8 cellular contexts compared by ENCODE assay signal in genomic region chr16:72066747-72067146, GRCh38. TPM values are rescaled to one million over a fixed set of nuclear protein-coding genes. Genes with fewer than 3 reads are reported as not detected.
DNase-seq lines count a peak whose midpoint lies in the region; ATAC-seq and TF ChIP-seq lines count a peak whose summit lies in the region.

No MANE protein-coding gene starts in this region.

- H3K27ac Mint-ChIP-seq in osteocyte (ENCODE audit: unreplicated experiment): no peak overlapping the region

- intact Hi-C loops in posterior cingulate gyrus (cut with DNase I): loop anchor here (1.0 kb wide), 1 partner anchor 33 kb away; no protein-coding TSS in a partner anchor

- H3K9me3 Mint-ChIP-seq in osteocyte (ENCODE audit: unreplicated experiment): no peaks in the 10 kb centered on the region

- no peaks in the 10 kb centered on the region for H3K4me1 Mint-ChIP-seq in osteocyte (ENCODE audit: unreplicated experiment)

- H3K4me3 Mint-ChIP-seq in osteocyte (ENCODE audit: unreplicated experiment): no peak overlapping the region

- no peak overlapping the region for H3K4me3 ChIP-seq in fibroblast of the aortic adventitia (ENCODE audit: low read depth, low read length)

- peak; percentile 59 for ATAC-seq in HG03521 (IDR thresholded peaks at IDR 0.05; ENCODE audit: unreplicated experiment)

- TF ChIP-seq CTCF in fibroblast of the aortic adventitia (IDR thresholded peaks at IDR 0.05; ENCODE audit: insufficient read depth, low read length) (peak; percentile 90), osteocyte (IDR thresholded peaks at IDR 0.05) (peak; percentile 64)

- DNase-seq in NCI-H2081 (lab: John Stamatoyannopoulos, UW) (peak; percentile 2 to 17), NCI-H2081 treated with DMSO at 0.1 percent for 48 hours (lab: John Stamatoyannopoulos, UW) (no peak), SKM-1 (lab: John Stamatoyannopoulos, UW; ENCODE audit: unreplicated experiment) (peak; percentile 54), fibroblast of the aortic adventitia (ENCODE audit: low read depth) (peak; percentile 83), osteocyte (ENCODE audit: extremely low spot score, unreplicated experiment) (no peak), posterior cingulate gyrus (no peak)
- DNase-seq in activated CD4-positive, alpha-beta T cell treated with anti-CD3 and anti-CD28 coated beads, Interleukin-2, amount 50 U/mL, for 4 hours: no peak

- H3K27me3 Mint-ChIP-seq in osteocyte (ENCODE audit: unreplicated experiment): no peaks in the 10 kb centered on the region

- no peaks in the 10 kb centered on the region for H3K36me3 Mint-ChIP-seq in osteocyte (ENCODE audit: unreplicated experiment)

RNA-seq across cellular contexts. Expression of gene HPR, which starts 3.7 kb away (rescaled TPM):
- total RNA-seq in fibroblast of the aortic adventitia (ENCODE audit: low replicate concordance) (not detected in 2 replicates), osteocyte (not detected in 2 replicates)

RNA-seq across cellular contexts. Expression of gene HP, which starts 12.4 kb away (rescaled TPM):
- total RNA-seq in fibroblast of the aortic adventitia (ENCODE audit: low replicate concordance) (0.27 TPM in 1 of 2 replicates, not detected in the other), osteocyte (not detected in 2 replicates)

RNA-seq across cellular contexts. Expression of gene TXNL4B, which starts 26.7 kb away (rescaled TPM):
- total RNA-seq in fibroblast of the aortic adventitia (ENCODE audit: low replicate concordance): 8.1 and 24.8 TPM in 2 replicates
- total RNA-seq in osteocyte: 10.0 and 11.5 TPM in 2 replicates

RNA-seq across cellular contexts. Expression of gene DHX38, which starts 26.9 kb away (rescaled TPM):
- total RNA-seq in fibroblast of the aortic adventitia (ENCODE audit: low replicate concordance) (39.1 and 158 TPM in 2 replicates), osteocyte (57.0 and 59.3 TPM in 2 replicates)

RNA-seq across cellular contexts. Expression of gene DHODH, which starts 58.2 kb away (rescaled TPM):
- 1.8 and 3.3 TPM in 2 replicates for total RNA-seq in fibroblast of the aortic adventitia (ENCODE audit: low replicate concordance)
- 6.2 and 7.4 TPM in 2 replicates for total RNA-seq in osteocyte

Comparison
In these comparisons a context has a peak if more than half of its experiments do, and no peak if none do; other contexts are left out.
1. DNase-seq: peak in NCI-H2081 (2 of 2), SKM-1 (single experiment) and fibroblast of the aortic adventitia (single experiment); none in NCI-H2081 treated with DMSO at 0.1 percent for 48 hours (single experiment), osteocyte (single experiment), activated CD4-positive, alpha-beta T cell treated with anti-CD3 and anti-CD28 coated beads, Interleukin-2, amount 50 U/mL, for 4 hours (0 of 2) and posterior cingulate gyrus (0 of 10).